In genomic region chr2:74147729-74148456, GRCh38 we compare ENCODE assay signal across 1 cellular context.
TF ChIP-seq lines count a peak whose summit lies in the region.

Gene BOLA3, minus strand, starts transcription at chr2:74147912. Its CDS starts 38 bp downstream, at chr2:74147874.

TF ChIP-seq in K562, 482 proteins besides CTCF, POLR2A, EP300 and RAD21 (continued from another document and continues in another):
- no peak for TF ChIP-seq ZNF407 (IDR thresholded peaks at IDR 0.05; ENCODE audit: low read depth)
- TF ChIP-seq CHAMP1 (IDR thresholded peaks at IDR 0.05), result no peak
- TF ChIP-seq E2F5 (CRISPR knock-in tag; IDR thresholded peaks at IDR 0.05), result no peak
- no peak for TF ChIP-seq ARHGAP35 (IDR thresholded peaks at IDR 0.05; ENCODE audit: partially characterized antibody)
- TF ChIP-seq SMARCA5 (IDR thresholded peaks at IDR 0.05), result no peak
- no peak; the same call in 1 of the 2 replicates for TF ChIP-seq ATF4 (CRISPR knock-in tag; IDR thresholded peaks at IDR 0.05)
- TF ChIP-seq CHD1 (IDR thresholded peaks at IDR 0.05; ENCODE audit: low read length), result no peak
- TF ChIP-seq NCOA2 (IDR thresholded peaks at IDR 0.05; ENCODE audit: partially characterized antibody in 2 of 2), result no peak
- TF ChIP-seq TFAM (CRISPR knock-in tag; conservative IDR thresholded peaks at IDR 0.05), result no peak
- TF ChIP-seq NFATC3 (IDR thresholded peaks at IDR 0.05), result no peak
- no peak for TF ChIP-seq PHF21A (IDR thresholded peaks at IDR 0.05; ENCODE audit: borderline replicate concordance, low read depth)
- peak; percentile 95 for TF ChIP-seq FIP1L1 (IDR thresholded peaks at IDR 0.05; ENCODE audit: low read depth, low read length, poor library complexity, severe bottlenecking)
- TF ChIP-seq ELF1 (tag; IDR thresholded peaks at IDR 0.05), result no peak
- no peak for TF ChIP-seq ZNF277 (CRISPR knock-in tag; IDR thresholded peaks at IDR 0.05; ENCODE audit: borderline replicate concordance)
- TF ChIP-seq POLR3A (IDR thresholded peaks at IDR 0.05; ENCODE audit: borderline replicate concordance, extremely low read depth, insufficient read depth, insufficient read length), result no peak
- TF ChIP-seq SMARCA4 (IDR thresholded peaks at IDR 0.05), result no peak
- TF ChIP-seq TBP (optimal IDR thresholded peaks at IDR 0.05; ENCODE audit: low read depth, low read length), result peak; percentile 74
- no peak for TF ChIP-seq MEF2D (tag; conservative IDR thresholded peaks at IDR 0.05; ENCODE audit: low read depth)
- TF ChIP-seq HOMEZ (CRISPR knock-in tag; IDR thresholded peaks at IDR 0.05), result no peak
- TF ChIP-seq ZBTB9 (CRISPR knock-in tag; IDR thresholded peaks at IDR 0.05), result no peak
- TF ChIP-seq E2F6 (IDR thresholded peaks at IDR 0.05; ENCODE audit: borderline replicate concordance in 1 of 2, extremely low read depth in 1 of 2, insufficient read depth in 1 of 2, insufficient read length in 1 of 2, low read depth in 1 of 2, low read length in 1 of 2, poor library complexity in 1 of 2, severe bottlenecking in 1 of 2), result peak; percentile 11 to 77
- no peak for TF ChIP-seq E4F1 (CRISPR knock-in tag; IDR thresholded peaks at IDR 0.05; ENCODE audit: borderline replicate concordance)
- TF ChIP-seq NFXL1 (CRISPR knock-in tag; IDR thresholded peaks at IDR 0.05), result no peak
- no peak for TF ChIP-seq RBM22 (IDR thresholded peaks at IDR 0.05; ENCODE audit: low read depth, low read length, poor library complexity, severe bottlenecking)
- TF ChIP-seq SFPQ (IDR thresholded peaks at IDR 0.05; ENCODE audit: low read depth, low read length), result no peak
- TF ChIP-seq ZNF707 (CRISPR knock-in tag; conservative IDR thresholded peaks at IDR 0.05), result no peak
- TF ChIP-seq PTRF (tag; IDR thresholded peaks at IDR 0.05), result no peak
- no peak for TF ChIP-seq ZNF165 (CRISPR knock-in tag; IDR thresholded peaks at IDR 0.05; ENCODE audit: borderline replicate concordance)
- TF ChIP-seq HMGN3 (IDR thresholded peaks at IDR 0.05; ENCODE audit: borderline replicate concordance, extremely low read depth, insufficient read length, low read depth, low read length), result peak; percentile 90
- no peak for TF ChIP-seq ZBTB17 (CRISPR knock-in tag; IDR thresholded peaks at IDR 0.05)
- no peak for TF ChIP-seq THAP7 (CRISPR knock-in tag; IDR thresholded peaks at IDR 0.05)
- no peak for TF ChIP-seq PTBP1 (IDR thresholded peaks at IDR 0.05; ENCODE audit: low read depth, low read length)
- TF ChIP-seq SMC3 (conservative IDR thresholded peaks at IDR 0.05; ENCODE audit: insufficient read depth, low read depth, low read length), result peak; percentile 33; the same call in 1 of the 2 replicates
